29 cellular contexts compared by ENCODE assay signal in genomic region chr16:54443839-54444238, GRCh38.
"Had no signal": no experiment of that assay in that cellular context is flagged by ENCODE, and none has a peak within 500 bp of the region (broad histone marks: within the 10 kb centered on the region; RNA-seq: fewer than 3 reads in every experiment).

No MANE protein-coding gene starts in this region.

- H3K27me3 ChIP-seq: ascending aorta, cardiac muscle cell had no signal

- FAIRE-seq: TTC549 had no signal

- H3K27ac ChIP-seq: ascending aorta, cardiac muscle cell, VCaP had no signal

- H3K36me3 ChIP-seq: ascending aorta, cardiac muscle cell had no signal

- H3K4me1 ChIP-seq: ascending aorta had no signal

- DNase-seq: activated B cell treated with CpG ODN at 0.5 μM for 24 hours; activated CD4-positive, alpha-beta memory T cell treated with anti-CD3 and anti-CD28 coated beads, Interleukin-2, amount 10 ng/mL, durations not matched to agents 7 days and 5 days; activated CD4-positive, alpha-beta T cell treated with anti-CD3 and anti-CD28 coated beads for 48 hours; activated CD4-positive, alpha-beta T cell treated with anti-CD3 and anti-CD28 coated beads, Interleukin-2, amount 10 ng/mL, durations not matched to agents 7 days and 5 days; activated CD4-positive, alpha-beta T cell treated with anti-CD3 and anti-CD28 coated beads, Interleukin-2, amount 50 U/mL, for 48 hours; activated CD4-positive, CD25-positive, alpha-beta regulatory T cell treated with anti-CD3 and anti-CD28 coated beads, Interleukin-2, amount 50 U/mL, for 72 hours; activated CD8-positive, alpha-beta memory T cell treated with anti-CD3 and anti-CD28 coated beads for 24 hours; activated CD8-positive, alpha-beta memory T cell treated with anti-CD3 and anti-CD28 coated beads, Interleukin-2, amount 10 ng/mL, durations not matched to agents 7 days and 5 days; activated CD8-positive, alpha-beta memory T cell treated with anti-CD3 and anti-CD28 coated beads, Interleukin-2, amount 50 U/mL, for 48 hours; activated CD8-positive, alpha-beta T cell treated with anti-CD3 and anti-CD28 coated beads, Interleukin-2, amount 10 ng/mL, durations not matched to agents 7 days and 5 days; activated effector memory CD4-positive, alpha-beta T cell treated with Interleukin-2 at 50 U/mL for 16 hours; activated gamma-delta T cell; activated naive CD4-positive, alpha-beta T cell treated with anti-CD3 and anti-CD28 coated beads, Interleukin-2, amount 10 ng/mL, durations not matched to agents 7 days and 5 days; activated naive CD4-positive, alpha-beta T cell treated with Interleukin-2 at 50 U/mL for 16 hours; activated naive CD8-positive, alpha-beta T cell treated with anti-CD3 and anti-CD28 coated beads, Interleukin-2, amount 10 ng/mL, durations not matched to agents 7 days and 5 days; activated naive CD8-positive, alpha-beta T cell treated with anti-CD3 and anti-CD28 coated beads, Interleukin-2, amount 50 U/mL, for 24 hours; activated T-cell treated with anti-CD3 and anti-CD28 coated beads, Interleukin-2, amount 50 U/mL, for 24 hours; activated T-cell treated with anti-CD3 and anti-CD28 coated beads, Interleukin-2, amount 50 U/mL, for 48 hours; amygdala; anterior cingulate cortex; caudate nucleus; cerebellar nuclear complex; T-cell; T-helper 17 cell; T-helper 9 cell had no signal

- H3K4me3 ChIP-seq: ascending aorta, cardiac muscle cell had no signal

- ATAC-seq: activated CD8-positive, alpha-beta memory T cell treated with anti-CD3 and anti-CD28 coated beads, Interleukin-2, amount 10 ng/mL, durations not matched to agents 7 days and 5 days; activated CD8-positive, alpha-beta T cell treated with anti-CD3 and anti-CD28 coated beads, Interleukin-2, amount 10 ng/mL, durations not matched to agents 7 days and 5 days; activated naive CD8-positive, alpha-beta T cell treated with anti-CD3 and anti-CD28 coated beads, Interleukin-2, amount 50 U/mL, for 24 hours; T-cell; T-helper 17 cell had no signal

- H3K9me3 ChIP-seq: ascending aorta had no signal
